ENCODE assay signal across 1 cellular context in genomic region chr19:32748497-32748896, GRCh38.
A peak's percentile ranks its signal among the peaks of the same experiment; 100 is the strongest.
TF ChIP-seq lines count a peak whose summit lies in the region.

No MANE protein-coding gene starts in this region.

TF ChIP-seq in GM12878, 131 proteins besides CTCF, POLR2A, EP300 and RAD21:
- TF ChIP-seq IRF4 (IDR thresholded peaks at IDR 0.05; ENCODE audit: low read depth, low read length) (no peak), SRF (IDR thresholded peaks at IDR 0.05; ENCODE audit: low read depth in 2 of 2, low read length in 2 of 2) (no peak), PBX3 (IDR thresholded peaks at IDR 0.05; ENCODE audit: insufficient replicate concordance, low read depth, low read length) (peak; percentile 29), CHD4 (IDR thresholded peaks at IDR 0.05) (no peak), PKNOX1 (IDR thresholded peaks at IDR 0.05) (peak; percentile 77)
TF ChIP-seq in GM12878: peak in this region for 2.
